Comparison of ENCODE assay signal across 9 cellular contexts in the genomic region with DNA sequence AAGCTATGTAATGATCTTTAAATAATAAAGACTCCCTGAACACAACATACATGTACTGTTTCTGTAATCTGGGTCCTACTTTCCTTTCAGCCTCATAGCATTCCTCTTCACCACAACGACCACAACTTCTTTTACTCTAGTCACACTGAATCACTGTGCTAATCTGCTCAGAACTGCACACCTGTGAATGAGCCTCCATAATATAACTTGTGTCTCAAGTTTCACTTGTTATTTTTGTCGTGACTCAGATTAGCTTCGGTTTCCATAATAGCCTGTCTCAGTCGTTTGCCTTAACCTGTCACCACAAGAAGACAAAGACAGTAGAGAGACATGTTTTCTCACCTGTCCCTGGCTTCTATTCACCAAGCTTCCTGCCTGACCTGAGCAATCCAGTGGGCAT.
DNase-seq lines count a peak whose midpoint lies in the region; ATAC-seq and TF ChIP-seq lines count a peak whose summit lies in the region.
"Had no signal": no experiment of that assay in that cellular context is flagged by ENCODE, and none has a peak within 500 bp of the region (broad histone marks: within the 10 kb centered on the region; RNA-seq: fewer than 3 reads in every experiment).

No MANE protein-coding gene starts in this region.

- no peak for DNase-seq in activated T-cell treated with anti-CD3 and anti-CD28 coated beads, Interleukin-2, amount 50 U/mL, for 4 hours
- no peak for DNase-seq in activated T-cell treated with anti-CD3 and anti-CD28 coated beads, Interleukin-2, amount 50 U/mL, for 48 hours
- DNase-seq in myocyte (ENCODE audit: low read depth) (peak; percentile 22), CD14-positive monocyte (ENCODE audit: low spot score) (no peak), left ventricle myocardium inferior (no peak), NCI-H1092 treated with DMSO at 0.1 percent for 48 hours (lab: John Stamatoyannopoulos, UW) (no peak)
- DNase-seq: cortex of kidney had no signal

- no peaks in the 10 kb centered on the region for H3K9me3 ChIP-seq in left ventricle myocardium inferior (replicated peaks)

- no peaks in the 10 kb centered on the region for H3K36me3 ChIP-seq in left ventricle myocardium inferior

- peaks cover 6% of the 10 kb centered on the region for H3K27me3 Mint-ChIP-seq in activated T-cell treated with anti-CD3 and anti-CD28 coated beads, Interleukin-2, amount 50 U/mL, for 4 hours (ENCODE audit: low read depth)
- peaks cover 1 to 2% (median 2%) of the 10 kb centered on the region in 3 donors for H3K27me3 Mint-ChIP-seq in CD14-positive monocyte (ENCODE audit: low read depth in 3 of 3)

- ATAC-seq in activated T-cell treated with anti-CD3 and anti-CD28 coated beads, Interleukin-2, amount 50 U/mL, for 4 hours = peak; percentile 63 to 74
- ATAC-seq in HG02623 (IDR thresholded peaks at IDR 0.05; ENCODE audit: unreplicated experiment) (peak; percentile 98), HG03558 (IDR thresholded peaks at IDR 0.05; ENCODE audit: extremely low read depth, unreplicated experiment) (peak; percentile 85)

- no peaks in the 10 kb centered on the region for H3K4me1 Mint-ChIP-seq in activated T-cell treated with anti-CD3 and anti-CD28 coated beads, Interleukin-2, amount 50 U/mL, for 4 hours (ENCODE audit: low read depth)
- no peaks in the 10 kb centered on the region for H3K4me1 Mint-ChIP-seq in CD14-positive monocyte

- H3K9me3 Mint-ChIP-seq in activated T-cell treated with anti-CD3 and anti-CD28 coated beads, Interleukin-2, amount 50 U/mL, for 4 hours = peaks cover 7% of the 10 kb centered on the region
- H3K9me3 Mint-ChIP-seq in CD14-positive monocyte = peaks cover 0 to 3% (median 2%) of the 10 kb centered on the region in 7 donors

- no peak overlapping the region for H3K4me3 ChIP-seq in left ventricle myocardium inferior

- H3K27ac Mint-ChIP-seq in CD14-positive monocyte = no peak overlapping the region

- TF ChIP-seq CTCF in CD14-positive monocyte (IDR thresholded peaks at IDR 0.05) (no peak), left ventricle myocardium inferior (IDR thresholded peaks at IDR 0.05; ENCODE audit: borderline replicate concordance) (no peak)

- H3K36me3 Mint-ChIP-seq in activated T-cell treated with anti-CD3 and anti-CD28 coated beads, Interleukin-2, amount 50 U/mL, for 4 hours (ENCODE audit: insufficient read depth) = no peaks in the 10 kb centered on the region
- no peaks in the 10 kb centered on the region for H3K36me3 Mint-ChIP-seq in CD14-positive monocyte

- intact Hi-C loops in CD14-positive monocyte (cut with micrococcal nuclease) = no loop called here
- intact Hi-C loops in left ventricle myocardium inferior (cut with micrococcal nuclease) = no loop called here

- no peaks in the 10 kb centered on the region for H3K4me1 ChIP-seq in left ventricle myocardium inferior

- no peak overlapping the region for H3K27ac ChIP-seq in left ventricle myocardium inferior (replicated peaks)

- H3K27me3 ChIP-seq in left ventricle myocardium inferior (ENCODE audit: low read depth) = no peaks in the 10 kb centered on the region

- no peak overlapping the region for H3K4me3 Mint-ChIP-seq in activated T-cell treated with anti-CD3 and anti-CD28 coated beads, Interleukin-2, amount 50 U/mL, for 4 hours
- no peak overlapping the region for H3K4me3 Mint-ChIP-seq in CD14-positive monocyte
